ENCODE assay signal across 1 cellular context in the genomic region with DNA sequence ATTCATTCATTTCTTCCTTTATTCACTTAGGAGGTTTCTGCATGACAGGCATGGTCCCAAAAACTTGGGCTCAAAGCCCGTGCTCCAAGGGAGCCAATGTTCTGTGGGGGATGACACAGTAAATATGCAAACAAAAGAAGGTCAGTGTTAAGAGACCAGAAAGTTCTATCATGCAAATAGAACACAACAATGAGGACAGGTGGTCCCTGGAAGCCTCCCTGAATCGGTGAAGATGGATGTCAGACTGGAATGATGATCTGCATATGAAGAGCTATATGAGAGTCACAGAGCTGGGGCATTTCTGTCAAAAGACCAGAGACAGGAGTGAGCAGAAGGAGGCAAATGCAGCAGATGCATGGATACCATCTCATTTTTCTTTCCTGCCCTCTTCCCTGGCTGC.
TF ChIP-seq lines count a peak whose summit lies in the region.

No MANE protein-coding gene starts in this region.

TF ChIP-seq in IMR-90, 13 proteins besides CTCF, POLR2A, EP300 and RAD21:
- TF ChIP-seq RCOR1 (IDR thresholded peaks at IDR 0.05; ENCODE audit: insufficient replicate concordance, low read length) (no peak), BHLHE40 (IDR thresholded peaks at IDR 0.05; ENCODE audit: low read depth, low read length) (no peak), CHD1 (IDR thresholded peaks at IDR 0.05; ENCODE audit: low read depth, low read length) (no peak), RFX5 (IDR thresholded peaks at IDR 0.05; ENCODE audit: low read depth, low read length) (no peak), NFE2L2 (IDR thresholded peaks at IDR 0.05; ENCODE audit: low read depth, low read length) (no peak), MAZ (IDR thresholded peaks at IDR 0.05; ENCODE audit: borderline replicate concordance, low read depth, low read length) (no peak), MXI1 (IDR thresholded peaks at IDR 0.05; ENCODE audit: borderline replicate concordance, low read depth, low read length) (no peak), CEBPB (IDR thresholded peaks at IDR 0.05; ENCODE audit: low read depth, low read length) (no peak), FOS (IDR thresholded peaks at IDR 0.05; ENCODE audit: low read depth, low read length) (no peak), MAFK (IDR thresholded peaks at IDR 0.05; ENCODE audit: low read depth, low read length) (no peak), SMC3 (IDR thresholded peaks at IDR 0.05; ENCODE audit: low read depth, low read length) (no peak)
- TF ChIP-seq, protein P1, sequence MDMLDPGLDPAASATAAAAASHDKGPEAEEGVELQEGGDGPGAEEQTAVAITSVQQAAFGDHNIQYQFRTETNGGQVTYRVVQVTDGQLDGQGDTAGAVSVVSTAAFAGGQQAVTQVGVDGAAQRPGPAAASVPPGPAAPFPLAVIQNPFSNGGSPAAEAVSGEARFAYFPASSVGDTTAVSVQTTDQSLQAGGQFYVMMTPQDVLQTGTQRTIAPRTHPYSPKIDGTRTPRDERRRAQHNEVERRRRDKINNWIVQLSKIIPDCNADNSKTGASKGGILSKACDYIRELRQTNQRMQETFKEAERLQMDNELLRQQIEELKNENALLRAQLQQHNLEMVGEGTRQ (IDR thresholded peaks at IDR 0.05; ENCODE audit: low read depth, low read length): no peak
- TF ChIP-seq, protein P2, sequence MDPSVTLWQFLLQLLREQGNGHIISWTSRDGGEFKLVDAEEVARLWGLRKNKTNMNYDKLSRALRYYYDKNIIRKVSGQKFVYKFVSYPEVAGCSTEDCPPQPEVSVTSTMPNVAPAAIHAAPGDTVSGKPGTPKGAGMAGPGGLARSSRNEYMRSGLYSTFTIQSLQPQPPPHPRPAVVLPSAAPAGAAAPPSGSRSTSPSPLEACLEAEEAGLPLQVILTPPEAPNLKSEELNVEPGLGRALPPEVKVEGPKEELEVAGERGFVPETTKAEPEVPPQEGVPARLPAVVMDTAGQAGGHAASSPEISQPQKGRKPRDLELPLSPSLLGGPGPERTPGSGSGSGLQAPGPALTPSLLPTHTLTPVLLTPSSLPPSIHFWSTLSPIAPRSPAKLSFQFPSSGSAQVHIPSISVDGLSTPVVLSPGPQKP (IDR thresholded peaks at IDR 0.05; ENCODE audit: borderline replicate concordance, low read depth, low read length): no peak
